ENCODE assay signal across 11 cellular contexts in genomic region chr2:128261245-128262128, GRCh38. TPM values are rescaled to one million over a fixed set of nuclear protein-coding genes. Genes with fewer than 3 reads are reported as not detected.
A peak's percentile ranks its signal among the peaks of the same experiment; 100 is the strongest.
DNase-seq lines count a peak whose midpoint lies in the region; ATAC-seq, FAIRE-seq and TF ChIP-seq lines count a peak whose summit lies in the region.
"Had no signal": no experiment of that assay in that cellular context is flagged by ENCODE, and none has a peak within 500 bp of the region (broad histone marks: within the 10 kb centered on the region; RNA-seq: fewer than 3 reads in every experiment).

No MANE protein-coding gene starts in this region.

- POLR2A ChIA-PET in HepG2 (lab: Yijun Ruan, JAX) = interaction anchor here (0.7 to 2.4 kb wide), 6 partner anchors 9 to 91 kb away, joined by 3 to 11 read pairs (median 4); no protein-coding TSS in a partner anchor

- H3K36me3 ChIP-seq in breast epithelium (no peaks in the 10 kb centered on the region), HepG2 (replicated peaks in 1 of 2; ENCODE audit: control insufficient read depth in 1 of 2, insufficient read depth in 2 of 2, low read length in 2 of 2) (0 out of 5 replicates have a peak, but pooled peaks cover 0 to 11% of the 10 kb centered on the region in 2 experiments), tibial nerve (peaks cover 0 to 12% (median 0%) of the 10 kb centered on the region in 3 donors)

- TF ChIP-seq EP300 in HepG2 (IDR thresholded peaks at IDR 0.05; ENCODE audit: low read depth in 2 of 2, low read length in 2 of 2) (no peak), HepG2 (CRISPR knock-in tag; IDR thresholded peaks at IDR 0.05; ENCODE audit: borderline replicate concordance) (no peak), tibial nerve (IDR thresholded peaks at IDR 0.05) (no peak)

- in situ Hi-C loops in HepG2 (cut with HindIII; ENCODE audit: extremely low pct_ligation_motif_present, low pct_unique_long_range_greater_than_20kb) = no loop called here

- H3K79me2 ChIP-seq in HepG2 (ENCODE audit: insufficient read depth, low read length) = no peaks in the 10 kb centered on the region

- WGBS in HepG2 (ENCODE audit: low lambda C conversion rate) = 75% methylated on average over 26 of the region's 26 CpGs
- WGBS in tibial nerve, 2 donors = 75 to 76% methylated on average over 24 to 26 of the region's 26 CpGs

- intact Hi-C loops in breast epithelium (cut with DNase I; ENCODE audit: low total_unique reads) (no loop called here), HepG2 (cut with micrococcal nuclease; ENCODE audit: unreplicated experiment) (loop anchor here (5.0 kb wide), 1 partner anchor 46 kb away; no protein-coding TSS in a partner anchor)

- CTCF ChIA-PET in HepG2 (lab: Yijun Ruan, JAX; ENCODE audit: low intra/inter-chr PET ratio, low total read pairs) = no interaction called here

- ATAC-seq in HepG2 (peak; percentile 39), omental fat pad (ENCODE audit: low FRiP score) (no peak)

- H3K9ac ChIP-seq in HepG2 (ENCODE audit: insufficient read depth, low read depth, low read length) = peak overlapping the region; percentile 52

- no TSS peak for BruUV-seq in HepG2 (replicated peaks; lab: Mats Ljungman, UMichigan)

- H4K20me1 ChIP-seq in HepG2 (ENCODE audit: insufficient read depth, low read length) = no peaks in the 10 kb centered on the region

- H3K4me3 ChIP-seq in breast epithelium = peak overlapping the region in 1 of 3 donors; percentile 46
- H3K4me3 ChIP-seq in HepG2 (replicated peaks in 1 of 3; ENCODE audit: insufficient read depth in 1 of 3, low read depth in 2 of 3, low read length in 3 of 3) = peak overlapping the region in 2 of 3 experiments; percentile 35 to 61; a peak in 2 of 6 replicates
- no peak overlapping the region for H3K4me3 ChIP-seq in tibial nerve

- peak overlapping the region; percentile 89 for H3K4me2 ChIP-seq in HepG2 (ENCODE audit: low read depth, low read length)

- H3K27me3 ChIP-seq in breast epithelium = no peaks in the 10 kb centered on the region
- H3K27me3 ChIP-seq in HepG2 (ENCODE audit: control insufficient read depth in 1 of 2, insufficient read depth in 2 of 2, low read length in 2 of 2) = no peaks in the 10 kb centered on the region
- H3K27me3 ChIP-seq in tibial nerve = no peaks in the 10 kb centered on the region

- H3K27ac ChIP-seq in breast epithelium = peak overlapping the region; percentile 76 to 83
- peak overlapping the region; percentile 7 for H3K27ac ChIP-seq in HepG2 (ENCODE audit: extremely low read length, insufficient read depth, low read length)
- peak overlapping the region in 3 of 4 donors; percentile 58 to 92 (median 80) for H3K27ac ChIP-seq in tibial nerve

- no peak overlapping the region for H2AFZ ChIP-seq in HepG2 (ENCODE audit: low read length)

- H3K4me1 ChIP-seq in breast epithelium = no peaks in the 10 kb centered on the region
- H3K4me1 ChIP-seq in HepG2 (ENCODE audit: insufficient read depth, low read length) = peaks cover 39% of the 10 kb centered on the region
- H3K4me1 ChIP-seq in tibial nerve = peaks cover 0 to 20% (median 9%) of the 10 kb centered on the region in 4 donors

- TF ChIP-seq RAD21 in HepG2 (CRISPR knock-in tag; IDR thresholded peaks at IDR 0.05) = no peak

- H3K9me3 ChIP-seq in breast epithelium (no peaks in the 10 kb centered on the region), HepG2 (ENCODE audit: low read length) (no peaks in the 10 kb centered on the region), tibial nerve (no peaks in the 10 kb centered on the region)

- TF ChIP-seq POLR2A in breast epithelium (IDR thresholded peaks at IDR 0.05) = no peak
- TF ChIP-seq POLR2A in HepG2 (IDR thresholded peaks at IDR 0.05; ENCODE audit: insufficient read depth in 1 of 2, low read depth in 2 of 2, low read length in 2 of 2) = no peak
- TF ChIP-seq POLR2A in tibial nerve (IDR thresholded peaks at IDR 0.05) = no peak

- DNase-seq in NCI-H1417 (lab: John Stamatoyannopoulos, UW) (peak; percentile 28 to 62 (median 33)), NCI-H1417 treated with DMSO at 0.1 percent for 48 hours (lab: John Stamatoyannopoulos, UW) (no peak), breast epithelium (ENCODE audit: low spot score in 2 of 2) (no peak), HepG2 (ENCODE audit: low spot score) (no peak), tibial nerve (ENCODE audit: low spot score in 2 of 2) (no peak), activated T-cell treated with anti-CD3 and anti-CD28 coated beads for 4 hours (no peak), omental fat pad (ENCODE audit: low spot score) (no peak), GM19240 (ENCODE audit: insufficient read length, low spot score) (no peak)
- DNase-seq: 8988T; activated CD4-positive, CD25-positive, alpha-beta regulatory T cell; Kasumi-1 had no signal

- TF ChIP-seq CTCF in breast epithelium (IDR thresholded peaks at IDR 0.05) (no peak), HepG2 (CRISPR knock-in tag; IDR thresholded peaks at IDR 0.05) (no peak), tibial nerve (IDR thresholded peaks at IDR 0.05) (no peak), omental fat pad (IDR thresholded peaks at IDR 0.05) (no peak)

- FAIRE-seq in HepG2 (lab: Jason Lieb, UNC) = no peak

TF ChIP-seq in HepG2, 621 proteins besides CTCF, POLR2A, EP300 and RAD21 (continues in another document):
- TF ChIP-seq, protein P1, sequence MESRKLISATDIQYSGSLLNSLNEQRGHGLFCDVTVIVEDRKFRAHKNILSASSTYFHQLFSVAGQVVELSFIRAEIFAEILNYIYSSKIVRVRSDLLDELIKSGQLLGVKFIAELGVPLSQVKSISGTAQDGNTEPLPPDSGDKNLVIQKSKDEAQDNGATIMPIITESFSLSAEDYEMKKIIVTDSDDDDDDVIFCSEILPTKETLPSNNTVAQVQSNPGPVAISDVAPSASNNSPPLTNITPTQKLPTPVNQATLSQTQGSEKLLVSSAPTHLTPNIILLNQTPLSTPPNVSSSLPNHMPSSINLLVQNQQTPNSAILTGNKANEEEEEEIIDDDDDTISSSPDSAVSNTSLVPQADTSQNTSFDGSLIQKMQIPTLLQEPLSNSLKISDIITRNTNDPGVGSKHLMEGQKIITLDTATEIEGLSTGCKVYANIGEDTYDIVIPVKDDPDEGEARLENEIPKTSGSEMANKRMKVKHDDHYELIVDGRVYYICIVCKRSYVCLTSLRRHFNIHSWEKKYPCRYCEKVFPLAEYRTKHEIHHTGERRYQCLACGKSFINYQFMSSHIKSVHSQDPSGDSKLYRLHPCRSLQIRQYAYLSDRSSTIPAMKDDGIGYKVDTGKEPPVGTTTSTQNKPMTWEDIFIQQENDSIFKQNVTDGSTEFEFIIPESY (CRISPR knock-in tag; IDR thresholded peaks at IDR 0.05) = peak; percentile 83; the same call in 1 of the 2 replicates
- TF ChIP-seq ZNF317 (CRISPR knock-in tag; IDR thresholded peaks at IDR 0.05) = 0 out of 2 replicates have a peak, but pooled peaks have one; percentile 1
- no peak for TF ChIP-seq ZBTB3 (CRISPR knock-in tag; IDR thresholded peaks at IDR 0.05; ENCODE audit: borderline replicate concordance, low read depth)
- 0 out of 2 replicates have a peak, but pooled peaks have one; percentile 44 for TF ChIP-seq CREBL2 (CRISPR knock-in tag; IDR thresholded peaks at IDR 0.05; ENCODE audit: borderline replicate concordance)
- TF ChIP-seq MED8 (CRISPR knock-in tag; IDR thresholded peaks at IDR 0.05; ENCODE audit: insufficient replicate concordance) = peak; percentile 3
- TF ChIP-seq HNRNPL (IDR thresholded peaks at IDR 0.05; ENCODE audit: low read depth, low read length) = peak; percentile 84
- 0 out of 2 replicates have a peak, but pooled peaks have one; percentile 21 for TF ChIP-seq ZFY (CRISPR knock-in tag; IDR thresholded peaks at IDR 0.05)
- peak; percentile 70 for TF ChIP-seq RBM22 (optimal IDR thresholded peaks at IDR 0.05; ENCODE audit: low read length)
- no peak for TF ChIP-seq MYC (CRISPR knock-in tag; IDR thresholded peaks at IDR 0.05; ENCODE audit: borderline replicate concordance)
- TF ChIP-seq SMAD1 (CRISPR knock-in tag; IDR thresholded peaks at IDR 0.05; ENCODE audit: borderline replicate concordance, low read depth) = peak; percentile 70; the same call in 1 of the 2 replicates
- TF ChIP-seq ZBTB38 (CRISPR knock-in tag; IDR thresholded peaks at IDR 0.05) = 0 out of 2 replicates have a peak, but pooled peaks have one; percentile 49
- no peak for TF ChIP-seq MBD4 (IDR thresholded peaks at IDR 0.05; ENCODE audit: borderline replicate concordance, low read length)
- peak; percentile 77 for TF ChIP-seq RBM39 (IDR thresholded peaks at IDR 0.05; ENCODE audit: low read depth, low read length, poor library complexity, severe bottlenecking)
- TF ChIP-seq MXI1 (IDR thresholded peaks at IDR 0.05; ENCODE audit: borderline replicate concordance, low read depth, low read length) = 0 out of 3 replicates have a peak, but pooled peaks have one; percentile 13

RNA-seq across cellular contexts. Expression of gene HS6ST1, which starts 57.2 kb away (rescaled TPM):
- total RNA-seq in breast epithelium (10 to 100 TPM; 15.7 to 38.6 (median 29.8) TPM), HepG2 (2016; rRNA removed; fragmentation: Illumina TruSeq; extraction: Trizol) (68.4 and 84.6 TPM in 2 replicates), tibial nerve (10 to 100 TPM; 21.6 to 51.6 (median 39.3) TPM), omental fat pad (10 to 100 TPM; 17.8 to 28.9 (median 24.3) TPM)
- 8.0 TPM in 2 replicates for total RNA-seq in HepG2 (2016; cell fraction: cytosol; rRNA removed; fragmentation: Illumina TruSeq; extraction: Trizol; ENCODE audit: low read depth)
- 60.2 and 86.4 TPM in 2 replicates for total RNA-seq in HepG2 (2016; cell fraction: insoluble cytoplasmic fraction; rRNA removed; fragmentation: Illumina TruSeq; extraction: Trizol)
- 38.4 and 40.3 TPM in 2 replicates for total RNA-seq in HepG2 (2016; cell fraction: membrane; rRNA removed; fragmentation: Illumina TruSeq; extraction: Trizol)
- 59.1 and 66.3 TPM in 2 replicates for total RNA-seq in HepG2 (2016; cell fraction: nucleus; rRNA removed; fragmentation: Illumina TruSeq; extraction: Trizol)
- polyA plus RNA-seq in HepG2 (2011; rRNA removed) = 34.5 and 42.2 TPM in 2 replicates
- polyA plus RNA-seq in HepG2 (2011; cell fraction: cytosol; rRNA removed) = 35.2 and 53.7 TPM in 2 replicates
- polyA plus RNA-seq in HepG2 (2011; cell fraction: nucleus; rRNA removed) = 38.8 and 44.3 TPM in 2 replicates
- polyA plus RNA-seq in HepG2 (2012) = 50.2 and 79.5 TPM in 2 replicates
- 5.2 and 5.6 TPM in 2 replicates for polyA plus RNA-seq in HepG2 (2016; cell fraction: cytosol; fragmentation: Illumina TruSeq; extraction: Trizol; ENCODE audit: low read depth)
- polyA plus RNA-seq in HepG2 (2016; cell fraction: insoluble cytoplasmic fraction; fragmentation: Illumina TruSeq; extraction: Trizol; ENCODE audit: low read depth) = 70.3 and 83.1 TPM in 2 replicates
- 24.6 and 27.0 TPM in 2 replicates for polyA plus RNA-seq in HepG2 (2016; cell fraction: membrane; fragmentation: Illumina TruSeq; extraction: Trizol; ENCODE audit: low read depth)
- 106 and 113 TPM in 2 replicates for polyA plus RNA-seq in HepG2 (2016; cell fraction: nucleus; fragmentation: Illumina TruSeq; extraction: Trizol; ENCODE audit: insufficient read depth, low read depth)
- polyA minus RNA-seq in HepG2 (2011; rRNA and poly(A)+ RNA removed; ENCODE audit: low replicate concordance) = 7.6 and 148 TPM in 2 replicates
- polyA minus RNA-seq in HepG2 (2011; cell fraction: cytosol; rRNA and poly(A)+ RNA removed) = 47.4 and 52.3 TPM in 2 replicates
- polyA minus RNA-seq in HepG2 (2011; cell fraction: nucleus; rRNA and poly(A)+ RNA removed) = 39.0 and 60.8 TPM in 2 replicates

Comparison
In these comparisons a context has a peak if more than half of its experiments do, and no peak if none do; other contexts are left out.
1. DNase-seq: peak in NCI-H1417 (3 of 3); none in NCI-H1417 treated with DMSO at 0.1 percent for 48 hours (single experiment), breast epithelium (0 of 2), HepG2 (single experiment), tibial nerve (0 of 2), activated T-cell treated with anti-CD3 and anti-CD28 coated beads for 4 hours (single experiment), omental fat pad (single experiment) and GM19240 (single experiment).
2. H3K27ac ChIP-seq: peak in every context shown above with its lines; median percentile 80 in tibial nerve; 80 in breast epithelium; 7 in HepG2.
3. H3K4me3 ChIP-seq: peak in HepG2 (2 of 3); none in tibial nerve (0 of 4).